In the genomic region with DNA sequence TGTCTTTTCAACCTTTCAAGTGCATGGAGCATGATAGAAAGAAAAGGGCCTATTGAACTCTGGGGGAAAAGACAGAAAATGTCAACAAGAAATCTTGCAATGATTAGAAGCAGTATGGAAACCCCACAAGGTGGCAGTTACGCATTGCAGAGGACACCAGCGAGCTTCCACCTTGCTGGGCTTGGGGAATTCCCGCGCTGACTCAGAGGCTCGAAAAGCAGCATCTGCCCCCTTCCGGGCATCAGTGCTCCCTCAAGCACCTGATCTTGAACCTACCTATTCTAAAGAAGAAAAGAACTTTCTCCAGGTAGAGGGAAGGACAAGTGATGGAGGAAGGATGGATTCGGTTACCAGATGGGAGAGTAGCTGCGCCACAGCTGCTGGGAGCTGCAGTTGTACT, we compare ENCODE assay signal across 17 cellular contexts. TPM values are rescaled to one million over a fixed set of nuclear protein-coding genes. Genes with fewer than 3 reads are reported as not detected.
"Had no signal": no experiment of that assay in that cellular context is flagged by ENCODE, and none has a peak within 500 bp of the region (broad histone marks: within the 10 kb centered on the region; RNA-seq: fewer than 3 reads in every experiment).

No MANE protein-coding gene starts in this region.

RNA-seq across cellular contexts. Expression of a gene that starts 35.3 kb away (rescaled TPM):
- total RNA-seq: natural killer cell, occipital lobe, osteoblast, ovary, posterior vena cava, prostate gland, pulmonary artery endothelial cell, right atrium auricular region, sciatic nerve, smooth muscle cell, spleen, suprapubic skin, testis, transverse colon, upper lobe of right lung, urinary bladder, uterus had no signal
